In genomic region chr5:108380531-108381021, GRCh38 we compare ENCODE assay signal across 1 cellular context.
TF ChIP-seq lines count a peak whose summit lies in the region.

No MANE protein-coding gene starts in this region.

TF ChIP-seq in K562, 482 proteins besides CTCF, POLR2A, EP300 and RAD21 (continued from another document):
- TF ChIP-seq NCOA6 (IDR thresholded peaks at IDR 0.05) (peak; percentile 62), HMGN3 (IDR thresholded peaks at IDR 0.05; ENCODE audit: borderline replicate concordance, extremely low read depth, insufficient read length, low read depth, low read length) (peak; percentile 4), NR2F6 (CRISPR knock-in tag; IDR thresholded peaks at IDR 0.05) (no peak), MLLT1 (IDR thresholded peaks at IDR 0.05) (no peak), ZNF3 (CRISPR knock-in tag; IDR thresholded peaks at IDR 0.05) (no peak), SIN3A (IDR thresholded peaks at IDR 0.05; ENCODE audit: borderline replicate concordance in 2 of 2, control insufficient read depth in 1 of 2, low read depth in 2 of 2, low read length in 2 of 2) (no peak; a peak in 1 of 4 replicates)
- TF ChIP-seq, protein P1, sequence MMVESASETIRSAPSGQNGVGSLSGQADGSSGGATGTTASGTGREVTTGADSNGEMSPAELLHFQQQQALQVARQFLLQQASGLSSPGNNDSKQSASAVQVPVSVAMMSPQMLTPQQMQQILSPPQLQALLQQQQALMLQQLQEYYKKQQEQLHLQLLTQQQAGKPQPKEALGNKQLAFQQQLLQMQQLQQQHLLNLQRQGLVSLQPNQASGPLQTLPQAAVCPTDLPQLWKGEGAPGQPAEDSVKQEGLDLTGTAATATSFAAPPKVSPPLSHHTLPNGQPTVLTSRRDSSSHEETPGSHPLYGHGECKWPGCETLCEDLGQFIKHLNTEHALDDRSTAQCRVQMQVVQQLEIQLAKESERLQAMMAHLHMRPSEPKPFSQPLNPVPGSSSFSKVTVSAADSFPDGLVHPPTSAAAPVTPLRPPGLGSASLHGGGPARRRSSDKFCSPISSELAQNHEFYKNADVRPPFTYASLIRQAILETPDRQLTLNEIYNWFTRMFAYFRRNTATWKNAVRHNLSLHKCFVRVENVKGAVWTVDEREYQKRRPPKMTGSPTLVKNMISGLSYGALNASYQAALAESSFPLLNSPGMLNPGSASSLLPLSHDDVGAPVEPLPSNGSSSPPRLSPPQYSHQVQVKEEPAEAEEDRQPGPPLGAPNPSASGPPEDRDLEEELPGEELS (CRISPR knock-in tag; IDR thresholded peaks at IDR 0.05; ENCODE audit: borderline replicate concordance) = no peak
- TF ChIP-seq, protein P2, sequence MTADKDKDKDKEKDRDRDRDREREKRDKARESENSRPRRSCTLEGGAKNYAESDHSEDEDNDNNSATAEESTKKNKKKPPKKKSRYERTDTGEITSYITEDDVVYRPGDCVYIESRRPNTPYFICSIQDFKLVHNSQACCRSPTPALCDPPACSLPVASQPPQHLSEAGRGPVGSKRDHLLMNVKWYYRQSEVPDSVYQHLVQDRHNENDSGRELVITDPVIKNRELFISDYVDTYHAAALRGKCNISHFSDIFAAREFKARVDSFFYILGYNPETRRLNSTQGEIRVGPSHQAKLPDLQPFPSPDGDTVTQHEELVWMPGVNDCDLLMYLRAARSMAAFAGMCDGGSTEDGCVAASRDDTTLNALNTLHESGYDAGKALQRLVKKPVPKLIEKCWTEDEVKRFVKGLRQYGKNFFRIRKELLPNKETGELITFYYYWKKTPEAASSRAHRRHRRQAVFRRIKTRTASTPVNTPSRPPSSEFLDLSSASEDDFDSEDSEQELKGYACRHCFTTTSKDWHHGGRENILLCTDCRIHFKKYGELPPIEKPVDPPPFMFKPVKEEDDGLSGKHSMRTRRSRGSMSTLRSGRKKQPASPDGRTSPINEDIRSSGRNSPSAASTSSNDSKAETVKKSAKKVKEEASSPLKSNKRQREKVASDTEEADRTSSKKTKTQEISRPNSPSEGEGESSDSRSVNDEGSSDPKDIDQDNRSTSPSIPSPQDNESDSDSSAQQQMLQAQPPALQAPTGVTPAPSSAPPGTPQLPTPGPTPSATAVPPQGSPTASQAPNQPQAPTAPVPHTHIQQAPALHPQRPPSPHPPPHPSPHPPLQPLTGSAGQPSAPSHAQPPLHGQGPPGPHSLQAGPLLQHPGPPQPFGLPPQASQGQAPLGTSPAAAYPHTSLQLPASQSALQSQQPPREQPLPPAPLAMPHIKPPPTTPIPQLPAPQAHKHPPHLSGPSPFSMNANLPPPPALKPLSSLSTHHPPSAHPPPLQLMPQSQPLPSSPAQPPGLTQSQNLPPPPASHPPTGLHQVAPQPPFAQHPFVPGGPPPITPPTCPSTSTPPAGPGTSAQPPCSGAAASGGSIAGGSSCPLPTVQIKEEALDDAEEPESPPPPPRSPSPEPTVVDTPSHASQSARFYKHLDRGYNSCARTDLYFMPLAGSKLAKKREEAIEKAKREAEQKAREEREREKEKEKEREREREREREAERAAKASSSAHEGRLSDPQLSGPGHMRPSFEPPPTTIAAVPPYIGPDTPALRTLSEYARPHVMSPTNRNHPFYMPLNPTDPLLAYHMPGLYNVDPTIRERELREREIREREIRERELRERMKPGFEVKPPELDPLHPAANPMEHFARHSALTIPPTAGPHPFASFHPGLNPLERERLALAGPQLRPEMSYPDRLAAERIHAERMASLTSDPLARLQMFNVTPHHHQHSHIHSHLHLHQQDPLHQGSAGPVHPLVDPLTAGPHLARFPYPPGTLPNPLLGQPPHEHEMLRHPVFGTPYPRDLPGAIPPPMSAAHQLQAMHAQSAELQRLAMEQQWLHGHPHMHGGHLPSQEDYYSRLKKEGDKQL (CRISPR knock-in tag; IDR thresholded peaks at IDR 0.05; ENCODE audit: borderline replicate concordance) = no peak
- TF ChIP-seq, protein P3, sequence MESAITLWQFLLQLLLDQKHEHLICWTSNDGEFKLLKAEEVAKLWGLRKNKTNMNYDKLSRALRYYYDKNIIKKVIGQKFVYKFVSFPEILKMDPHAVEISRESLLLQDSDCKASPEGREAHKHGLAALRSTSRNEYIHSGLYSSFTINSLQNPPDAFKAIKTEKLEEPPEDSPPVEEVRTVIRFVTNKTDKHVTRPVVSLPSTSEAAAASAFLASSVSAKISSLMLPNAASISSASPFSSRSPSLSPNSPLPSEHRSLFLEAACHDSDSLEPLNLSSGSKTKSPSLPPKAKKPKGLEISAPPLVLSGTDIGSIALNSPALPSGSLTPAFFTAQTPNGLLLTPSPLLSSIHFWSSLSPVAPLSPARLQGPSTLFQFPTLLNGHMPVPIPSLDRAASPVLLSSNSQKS (CRISPR knock-in tag; IDR thresholded peaks at IDR 0.05) = no peak
